ENCODE assay signal across 25 cellular contexts in genomic region chr16:6446370-6446769, GRCh38.
DNase-seq lines count a peak whose midpoint lies in the region; TF ChIP-seq lines count a peak whose summit lies in the region.
"Had no signal": no experiment of that assay in that cellular context is flagged by ENCODE, and none has a peak within 500 bp of the region (broad histone marks: within the 10 kb centered on the region; RNA-seq: fewer than 3 reads in every experiment).

No MANE protein-coding gene starts in this region.

- H3K4me3 Mint-ChIP-seq in endothelial cell (ENCODE audit: unreplicated experiment), result no peak overlapping the region
- H3K4me3 Mint-ChIP-seq: activated T-cell treated with anti-CD3 and anti-CD28 coated beads, Interleukin-2, amount 50 U/mL, for 4 hours; CD4-positive, CD25-positive, alpha-beta regulatory T cell; central memory CD8-positive, alpha-beta T cell; memory B cell; stimulated activated memory B cell treated with anti-CD40 and anti-IgM and Interleukin-4, amounts not matched to agents 10 μg/mL and 1 μg/mL and 100 μg/mL, for 72 hours had no signal

- intact Hi-C loops in OCI-LY7 (cut with micrococcal nuclease; ENCODE audit: unreplicated experiment), result no loop called here

- no peak overlapping the region for H3K4me2 ChIP-seq in OCI-LY7 (ENCODE audit: low read length)

- WGBS in suprapubic skin, result 87% methylated on average over 1 of the region's 1 CpG

- H3K9me3 ChIP-seq in OCI-LY7 (ENCODE audit: low read length), result no peaks in the 10 kb centered on the region
- peaks cover 9% of the 10 kb centered on the region for H3K9me3 ChIP-seq in suprapubic skin
- H3K9me3 ChIP-seq: right lobe of liver, upper lobe of left lung had no signal

- H3K9me3 Mint-ChIP-seq in endothelial cell (ENCODE audit: unreplicated experiment), result no peaks in the 10 kb centered on the region

- no peaks in the 10 kb centered on the region for H4K20me1 ChIP-seq in OCI-LY7 (ENCODE audit: insufficient read depth, low read length)

- TF ChIP-seq CTCF in OCI-LY7 (conservative IDR thresholded peaks at IDR 0.05; ENCODE audit: low read length), result 0 out of 2 replicates have a peak, but pooled peaks have one; percentile 13
- peak; percentile 37 for TF ChIP-seq CTCF in endothelial cell (IDR thresholded peaks at IDR 0.05; ENCODE audit: unreplicated experiment)
- no peak for TF ChIP-seq CTCF in suprapubic skin (IDR thresholded peaks at IDR 0.05)

- no peaks in the 10 kb centered on the region for H3K27me3 ChIP-seq in suprapubic skin
- H3K27me3 ChIP-seq: dorsolateral prefrontal cortex, right lobe of liver, upper lobe of left lung had no signal

- DNase-seq in D341Med (ENCODE audit: low spot score) (peak; percentile 35), OCI-LY7 (ENCODE audit: low spot score) (no peak), endothelial cell (ENCODE audit: low spot score) (no peak), NOMO-1 treated with dmso at 0.1 percent for 144 hours (lab: John Stamatoyannopoulos, UW; ENCODE audit: unreplicated experiment) (no peak), suprapubic skin (ENCODE audit: low spot score in 2 of 2) (no peak)
- DNase-seq in Jurkat, Clone E6-1 (ENCODE audit: low read depth, low spot score), result peak; percentile 4
- no peak for DNase-seq in stimulated activated CD4-positive, alpha-beta T cell treated with anti-CD3 and anti-CD28 coated beads, Interleukin-4, amount 100 ng/mL, for 4 hours
- DNase-seq: activated CD4-positive, alpha-beta T cell treated with anti-CD3 and anti-CD28 coated beads for 48 hours; activated gamma-delta T cell treated with Interleukin-2 at 50 U/mL for 16 hours; activated T-cell treated with anti-CD3 and anti-CD28 coated beads, Interleukin-2, amount 50 U/mL, for 4 hours; CD4-positive, CD25-positive, alpha-beta regulatory T cell; GM23248; hypothalamus; NCI-H1105 treated with DMSO at 0.1 percent for 48 hours; NCI-H2081; NCI-H446; right lobe of liver; stimulated activated CD4-positive, alpha-beta T cell treated with anti-CD3 and anti-CD28 coated beads, Interleukin-12 subunit alpha, Interleukin-12 subunit beta, amount 100 ng/mL, for 4 hours; stimulated activated CD4-positive, alpha-beta T cell treated with anti-CD3 and anti-CD28 coated beads, Interleukin-4, amount 100 ng/mL, for 24 hours; upper lobe of left lung had no signal

- no peak for TF ChIP-seq POLR2A in suprapubic skin (IDR thresholded peaks at IDR 0.05)

- CTCF ChIA-PET in OCI-LY7 (lab: Charles Lee; ENCODE audit: unreplicated experiment), result no interaction called here

- no peak overlapping the region for H3K27ac Mint-ChIP-seq in endothelial cell (ENCODE audit: unreplicated experiment)
- H3K27ac Mint-ChIP-seq: CD4-positive, CD25-positive, alpha-beta regulatory T cell; memory B cell; stimulated activated memory B cell treated with anti-CD40 and anti-IgM and Interleukin-4, amounts not matched to agents 10 μg/mL and 1 μg/mL and 100 μg/mL, for 72 hours had no signal

- no peak overlapping the region for H3K27ac ChIP-seq in OCI-LY7 (ENCODE audit: low read depth, low read length, poor library complexity, severe bottlenecking)
- H3K27ac ChIP-seq in suprapubic skin, result no peak overlapping the region
- H3K27ac ChIP-seq: GM23248, right lobe of liver, upper lobe of left lung had no signal

- H3K4me1 ChIP-seq in OCI-LY7 (ENCODE audit: insufficient read depth, low read length, poor library complexity, severe bottlenecking) (no peaks in the 10 kb centered on the region), suprapubic skin (no peaks in the 10 kb centered on the region)
- H3K4me1 ChIP-seq: right lobe of liver, upper lobe of left lung had no signal

- no peaks in the 10 kb centered on the region for H3K79me2 ChIP-seq in OCI-LY7 (ENCODE audit: insufficient read depth, low read depth, low read length)

- POLR2A ChIA-PET in OCI-LY7 (lab: Charles Lee), result no interaction called here

- H3K9me2 ChIP-seq in OCI-LY7 (ENCODE audit: insufficient read depth, low read length), result no peaks in the 10 kb centered on the region

- H3K36me3 Mint-ChIP-seq in endothelial cell (ENCODE audit: low read depth, unreplicated experiment), result no peaks in the 10 kb centered on the region
- H3K36me3 Mint-ChIP-seq: CD4-positive, CD25-positive, alpha-beta regulatory T cell; memory B cell; stimulated activated memory B cell treated with anti-CD40 and anti-IgM and Interleukin-4, amounts not matched to agents 10 μg/mL and 1 μg/mL and 100 μg/mL, for 72 hours had no signal

- no peaks in the 10 kb centered on the region for H3K27me3 Mint-ChIP-seq in endothelial cell (ENCODE audit: unreplicated experiment)
- H3K27me3 Mint-ChIP-seq: CD4-positive, CD25-positive, alpha-beta regulatory T cell; central memory CD8-positive, alpha-beta T cell; memory B cell; stimulated activated memory B cell treated with anti-CD40 and anti-IgM and Interleukin-4, amounts not matched to agents 10 μg/mL and 1 μg/mL and 100 μg/mL, for 72 hours had no signal

- H3K36me3 ChIP-seq in OCI-LY7 (ENCODE audit: insufficient read depth, low read length), result no peaks in the 10 kb centered on the region
- H3K36me3 ChIP-seq in suprapubic skin, result no peaks in the 10 kb centered on the region
- H3K36me3 ChIP-seq: right lobe of liver, upper lobe of left lung had no signal

- TF ChIP-seq EP300 in suprapubic skin (IDR thresholded peaks at IDR 0.05), result no peak

- no peak overlapping the region for H3K4me3 ChIP-seq in Jurkat, Clone E6-1 (ENCODE audit: low read length)
- H3K4me3 ChIP-seq in OCI-LY7 (ENCODE audit: low read depth, low read length, poor library complexity, severe bottlenecking) (no peak overlapping the region), suprapubic skin (no peak overlapping the region)
- H3K4me3 ChIP-seq: dorsolateral prefrontal cortex, GM12878, GM23248, right lobe of liver, upper lobe of left lung had no signal

- peaks cover 8% of the 10 kb centered on the region for H3K4me1 Mint-ChIP-seq in endothelial cell (ENCODE audit: unreplicated experiment)
- H3K4me1 Mint-ChIP-seq: CD4-positive, CD25-positive, alpha-beta regulatory T cell; central memory CD8-positive, alpha-beta T cell; memory B cell; stimulated activated memory B cell treated with anti-CD40 and anti-IgM and Interleukin-4, amounts not matched to agents 10 μg/mL and 1 μg/mL and 100 μg/mL, for 72 hours had no signal

- BruUV-seq in OCI-LY7 (replicated peaks; lab: Mats Ljungman, UMichigan), result no TSS peak

- no peak overlapping the region for H2AFZ ChIP-seq in OCI-LY7 (ENCODE audit: low read length)
- H2AFZ ChIP-seq: GM23248 had no signal

Comparison
In these comparisons a context has a peak if more than half of its experiments do, and no peak if none do; other contexts are left out.
1. DNase-seq: peak in D341Med (single experiment) and Jurkat, Clone E6-1 (single experiment); none in OCI-LY7 (single experiment), endothelial cell (single experiment), NOMO-1 treated with dmso at 0.1 percent for 144 hours (single experiment), suprapubic skin (0 of 2) and stimulated activated CD4-positive, alpha-beta T cell treated with anti-CD3 and anti-CD28 coated beads, Interleukin-4, amount 100 ng/mL, for 4 hours (0 of 2).
2. CTCF ChIP-seq: peak in OCI-LY7 (single experiment) and endothelial cell (single experiment); none in suprapubic skin (0 of 2).